ENCODE assay signal across 18 cellular contexts in genomic region chr5:75108931-75109596, GRCh38.
"Had no signal": no experiment of that assay in that cellular context is flagged by ENCODE, and none has a peak within 500 bp of the region (broad histone marks: within the 10 kb centered on the region; RNA-seq: fewer than 3 reads in every experiment).

No MANE protein-coding gene starts in this region.

- H3K9me3 Mint-ChIP-seq: natural killer cell had no signal

- H3K36me3 ChIP-seq: left lung, right atrium auricular region, tibial nerve had no signal

- H3K4me1 Mint-ChIP-seq: activated CD8-positive, alpha-beta memory T cell treated with anti-CD3 and anti-CD28 coated beads, Interleukin-2, amount 10 ng/mL, durations not matched to agents 7 days and 5 days; brain; natural killer cell had no signal

- H3K27ac Mint-ChIP-seq: activated CD8-positive, alpha-beta memory T cell treated with anti-CD3 and anti-CD28 coated beads, Interleukin-2, amount 10 ng/mL, durations not matched to agents 7 days and 5 days; brain; natural killer cell had no signal

- H3K27me3 ChIP-seq: left lung, right atrium auricular region, tibial nerve had no signal

- ATAC-seq: activated CD8-positive, alpha-beta memory T cell treated with anti-CD3 and anti-CD28 coated beads, Interleukin-2, amount 10 ng/mL, durations not matched to agents 7 days and 5 days; left lung; mucosa of descending colon; natural killer cell had no signal

- H3K4me3 ChIP-seq: left lung, mucosa of descending colon, right atrium auricular region, skin epidermis, tibial nerve had no signal

- H3K9me3 ChIP-seq: left lung, mucosa of descending colon, right atrium auricular region, tibial nerve had no signal

- H3K36me3 Mint-ChIP-seq: activated CD8-positive, alpha-beta memory T cell treated with anti-CD3 and anti-CD28 coated beads, Interleukin-2, amount 10 ng/mL, durations not matched to agents 7 days and 5 days; brain; natural killer cell had no signal

- H3K27me3 Mint-ChIP-seq: activated naive CD8-positive, alpha-beta T cell had no signal

- H3K4me3 Mint-ChIP-seq: activated CD8-positive, alpha-beta memory T cell treated with anti-CD3 and anti-CD28 coated beads, Interleukin-2, amount 10 ng/mL, durations not matched to agents 7 days and 5 days; brain; natural killer cell had no signal

- DNase-seq: activated CD4-positive, alpha-beta T cell treated with anti-CD3 and anti-CD28 coated beads, Interleukin-2, amount 50 U/mL, for 4 hours; activated CD8-positive, alpha-beta memory T cell treated with anti-CD3 and anti-CD28 coated beads, Interleukin-2, amount 10 ng/mL, durations not matched to agents 7 days and 5 days; activated effector memory CD4-positive, alpha-beta T cell treated with anti-CD3 and anti-CD28 coated beads, Interleukin-2, amount 50 U/mL, for 16 hours; activated T-cell treated with anti-CD3 and anti-CD28 coated beads, Interleukin-2, amount 50 U/mL, for 1 hour; erythroblast; islet precursor cell; left lung; mucosa of descending colon; natural killer cell; stimulated activated CD4-positive, alpha-beta T cell treated with anti-CD3 and anti-CD28 coated beads, Interleukin-4, amount 100 ng/mL, for 4 hours; stimulated activated CD8-positive, alpha-beta memory T cell treated with anti-CD3 and anti-CD28 coated beads, Interleukin-4, amount 100 ng/mL, for 48 hours; stimulated activated naive CD4-positive, alpha-beta T cell treated with Interleukin-2 at 50 U/mL for 16 hours; substantia nigra had no signal

- H3K27ac ChIP-seq: left lung, right atrium auricular region, skin epidermis, tibial nerve had no signal

- H3K4me1 ChIP-seq: left lung, right atrium auricular region, tibial nerve had no signal
